17 cellular contexts compared by ENCODE assay signal in genomic region chr17:9052921-9053320, GRCh38. TPM values are rescaled to one million over a fixed set of nuclear protein-coding genes. Genes with fewer than 3 reads are reported as not detected.
"Had no signal": no experiment of that assay in that cellular context is flagged by ENCODE, and none has a peak within 500 bp of the region (broad histone marks: within the 10 kb centered on the region; RNA-seq: fewer than 3 reads in every experiment).

No MANE protein-coding gene starts in this region.

- H3K4me3 ChIP-seq: lung, thyroid gland, uterus had no signal

- H3K4me1 Mint-ChIP-seq: immature natural killer cell; stimulated activated naive B cell treated with anti-CD40 and anti-IgM and Interleukin-4, amounts not matched to agents 10 μg/mL and 1 μg/mL and 100 μg/mL, for 72 hours; T-cell had no signal

- H3K27me3 ChIP-seq: neutrophil, thyroid gland, uterus had no signal

- H3K9me3 ChIP-seq: neutrophil, thyroid gland, uterus had no signal

- H3K36me3 ChIP-seq: neutrophil, thyroid gland, uterus had no signal

- FAIRE-seq: endometrium had no signal

- H3K27ac Mint-ChIP-seq: immature natural killer cell; naive thymus-derived CD8-positive, alpha-beta T cell; stimulated activated naive B cell treated with anti-CD40 and anti-IgM and Interleukin-4, amounts not matched to agents 10 μg/mL and 1 μg/mL and 100 μg/mL, for 72 hours; T-cell had no signal

- H3K9me3 Mint-ChIP-seq: T-cell had no signal

- H3K27ac ChIP-seq: neutrophil, parathyroid adenoma, thyroid gland, uterus had no signal

- H3K9ac ChIP-seq: parathyroid adenoma had no signal

- DNase-seq: activated CD4-positive, alpha-beta T cell treated with anti-CD3 and anti-CD28 coated beads, Interleukin-2, amount 50 U/mL, for 4 hours; activated naive CD4-positive, alpha-beta T cell treated with anti-CD3 and anti-CD28 coated beads, Interleukin-2, amount 50 U/mL, for 16 hours; activated T-cell treated with anti-CD3 and anti-CD28 coated beads, Interleukin-2, amount 50 U/mL, for 1 hour; foreskin melanocyte; immature natural killer cell; naive thymus-derived CD8-positive, alpha-beta T cell; stimulated activated CD4-positive, alpha-beta T cell treated with anti-CD3 and anti-CD28 coated beads, Interleukin-4, amount 100 ng/mL, for 1 hour; stimulated activated naive B cell treated with anti-CD40 and anti-IgM and Interleukin-4, amounts not matched to agents 10 μg/mL and 1 μg/mL and 100 μg/mL, for 72 hours; T-cell; T-helper 9 cell; thyroid gland; uterus had no signal

- H3K36me3 Mint-ChIP-seq: immature natural killer cell, T-cell had no signal

- H2AFZ ChIP-seq: parathyroid adenoma had no signal

- H3K79me2 ChIP-seq: parathyroid adenoma had no signal

- ATAC-seq: esophagus mucosa; naive thymus-derived CD8-positive, alpha-beta T cell; stimulated activated naive B cell treated with anti-CD40 and anti-IgM and Interleukin-4, amounts not matched to agents 10 μg/mL and 1 μg/mL and 100 μg/mL, for 72 hours; T-cell had no signal

- H3K4me1 ChIP-seq: parathyroid adenoma, thyroid gland, uterus had no signal

- H3K4me3 Mint-ChIP-seq: immature natural killer cell; naive thymus-derived CD8-positive, alpha-beta T cell; stimulated activated naive B cell treated with anti-CD40 and anti-IgM and Interleukin-4, amounts not matched to agents 10 μg/mL and 1 μg/mL and 100 μg/mL, for 72 hours; T-cell had no signal

RNA-seq across cellular contexts. Expression of gene NTN1, which starts 31.6 kb away (rescaled TPM):
- polyA plus RNA-seq: immature natural killer cell; naive thymus-derived CD8-positive, alpha-beta T cell had no signal
